Comparison of ENCODE assay signal across 26 cellular contexts in genomic region chr12:129115558-129115957, GRCh38.
"Had no signal": no experiment of that assay in that cellular context is flagged by ENCODE, and none has a peak within 500 bp of the region (broad histone marks: within the 10 kb centered on the region; RNA-seq: fewer than 3 reads in every experiment).

No MANE protein-coding gene starts in this region.

- DNase-seq: activated B cell treated with CpG ODN at 0.5 μM for 24 hours; activated CD4-positive, alpha-beta memory T cell treated with anti-CD3 and anti-CD28 coated beads for 36 hours; activated CD4-positive, alpha-beta T cell treated with anti-CD3 and anti-CD28 coated beads for 4 hours; activated CD4-positive, alpha-beta T cell treated with anti-CD3 and anti-CD28 coated beads, Interleukin-2, amount 10 ng/mL, durations not matched to agents 24 days and 14 days; activated CD4-positive, alpha-beta T cell treated with anti-CD3 and anti-CD28 coated beads, Interleukin-2, amount 50 U/mL, for 1 hour; activated CD4-positive, alpha-beta T cell treated with anti-CD3 and anti-CD28 coated beads, Interleukin-2, amount 50 U/mL, for 4 hours; activated CD4-positive, CD25-positive, alpha-beta regulatory T cell treated with anti-CD3 and anti-CD28 coated beads, Interleukin-2, amount 50 U/mL, for 72 hours; activated CD8-positive, alpha-beta memory T cell treated with anti-CD3 and anti-CD28 coated beads, Interleukin-2, amount 50 U/mL, for 4 hours; activated CD8-positive, alpha-beta T cell treated with anti-CD3 and anti-CD28 coated beads for 36 hours; activated effector memory CD4-positive, alpha-beta T cell treated with anti-CD3 and anti-CD28 coated beads, Interleukin-2, amount 50 U/mL, for 16 hours; activated naive CD4-positive, alpha-beta T cell treated with anti-CD3 and anti-CD28 coated beads, Interleukin-2, amount 10 ng/mL, durations not matched to agents 7 days and 5 days; activated naive CD4-positive, alpha-beta T cell treated with Interleukin-2 at 50 U/mL for 16 hours; activated naive CD8-positive, alpha-beta T cell treated with anti-CD3 and anti-CD28 coated beads, Interleukin-2, amount 10 ng/mL, durations not matched to agents 7 days and 5 days; activated naive CD8-positive, alpha-beta T cell treated with anti-CD3 and anti-CD28 coated beads, Interleukin-2, amount 50 U/mL, for 24 hours; activated T-cell treated with anti-CD3 and anti-CD28 coated beads for 4 hours; activated T-cell treated with anti-CD3 and anti-CD28 coated beads, Interleukin-2, amount 50 U/mL, for 1 hour; activated T-cell treated with anti-CD3 and anti-CD28 coated beads, Interleukin-2, amount 50 U/mL, for 4 hours; activated T-cell treated with anti-CD3 and anti-CD28 coated beads, Interleukin-2, amount 50 U/mL, for 72 hours; amygdala; anterior cingulate cortex; central memory CD4-positive, alpha-beta T cell; T-helper 1 cell; T-helper 2 cell; T-helper 9 cell had no signal

- H3K36me3 ChIP-seq: ascending aorta had no signal

- H3K27me3 ChIP-seq: ascending aorta had no signal

- FAIRE-seq: TTC549 had no signal

- H3K4me3 ChIP-seq: ascending aorta had no signal
